Comparison of ENCODE assay signal across 8 cellular contexts in genomic region chr21:41061701-41062100, GRCh38.
"Had no signal": no experiment of that assay in that cellular context is flagged by ENCODE, and none has a peak within 500 bp of the region (broad histone marks: within the 10 kb centered on the region; RNA-seq: fewer than 3 reads in every experiment).

No MANE protein-coding gene starts in this region.

- H3K27ac ChIP-seq: HL-60 had no signal

- H2AFZ ChIP-seq: GM23338 had no signal

- FAIRE-seq: H1, H54, HepG2 had no signal

- H3K4me2 ChIP-seq: GM23338 had no signal

- DNase-seq: H9, HCEC 1CT, KBM-7 had no signal

- H3K4me3 ChIP-seq: GM23338 had no signal
